ENCODE assay signal across 1 cellular context in genomic region chr20:32528905-32529670, GRCh38.
TF ChIP-seq lines count a peak whose summit lies in the region.

No MANE protein-coding gene starts in this region.

TF ChIP-seq in H1, 55 proteins besides CTCF, POLR2A, EP300 and RAD21 (continued from another document):
- no peak for TF ChIP-seq CHD7 (IDR thresholded peaks at IDR 0.05; ENCODE audit: insufficient replicate concordance, low read length)
- TF ChIP-seq JUN (IDR thresholded peaks at IDR 0.05; ENCODE audit: low read depth, low read length): no peak
- no peak for TF ChIP-seq POU5F1 (IDR thresholded peaks at IDR 0.05; ENCODE audit: low read depth, low read length)
- TF ChIP-seq HDAC2 (IDR thresholded peaks at IDR 0.05; ENCODE audit: borderline replicate concordance in 1 of 2, low read depth in 2 of 2, low read length in 2 of 2): no peak
- TF ChIP-seq SUZ12 (IDR thresholded peaks at IDR 0.05; ENCODE audit: low read length): no peak
- no peak for TF ChIP-seq TCF12 (IDR thresholded peaks at IDR 0.05; ENCODE audit: low read depth, low read length)
- TF ChIP-seq E2F6 (IDR thresholded peaks at IDR 0.05): no peak
- no peak for TF ChIP-seq TBP (IDR thresholded peaks at IDR 0.05; ENCODE audit: low read depth, low read length)
- no peak for TF ChIP-seq SIN3A (conservative IDR thresholded peaks at IDR 0.05 in 1 of 2, IDR thresholded peaks at IDR 0.05 in 1 of 2; ENCODE audit: low read depth in 1 of 2, low read length in 2 of 2)
- no peak for TF ChIP-seq CEBPB (IDR thresholded peaks at IDR 0.05; ENCODE audit: low read depth, low read length)
- TF ChIP-seq SAP30 (IDR thresholded peaks at IDR 0.05; ENCODE audit: insufficient read depth, insufficient replicate concordance, low read length): no peak
- TF ChIP-seq BACH1 (IDR thresholded peaks at IDR 0.05; ENCODE audit: low read length): no peak
- TF ChIP-seq SIX5 (IDR thresholded peaks at IDR 0.05; ENCODE audit: low read depth, low read length): no peak
- TF ChIP-seq ATF2 (IDR thresholded peaks at IDR 0.05; ENCODE audit: low read length): no peak
